ENCODE assay signal across 22 cellular contexts in genomic region chr18:3867252-3867651, GRCh38.
DNase-seq lines count a peak whose midpoint lies in the region; ATAC-seq and TF ChIP-seq lines count a peak whose summit lies in the region.
"Had no signal": no experiment of that assay in that cellular context is flagged by ENCODE, and none has a peak within 500 bp of the region (broad histone marks: within the 10 kb centered on the region; RNA-seq: fewer than 3 reads in every experiment).

No MANE protein-coding gene starts in this region.

- TF ChIP-seq CTCF in mesothelial cell of epicardium (IDR thresholded peaks at IDR 0.05; ENCODE audit: unreplicated experiment) (no peak), tibial artery (IDR thresholded peaks at IDR 0.05) (no peak), CD14-positive monocyte (IDR thresholded peaks at IDR 0.05) (no peak), GM20000 (IDR thresholded peaks at IDR 0.05; ENCODE audit: extremely low read depth, missing control alignments) (no peak)

- H3K27ac Mint-ChIP-seq in mesothelial cell of epicardium = peak overlapping the region; percentile 82
- H3K27ac Mint-ChIP-seq in CD14-positive monocyte = peak overlapping the region in 1 of 7 donors; percentile 85
- H3K27ac Mint-ChIP-seq: B cell had no signal

- intact Hi-C loops in left cardiac atrium (cut with DNase I) = loop anchor here (5.0 to 10.0 kb wide), 2 partner anchors 92 to 95 kb away; no protein-coding TSS in a partner anchor
- intact Hi-C loops in cardiac septum (cut with DNase I) = loop anchor here (5.0 kb wide), 2 partner anchors 95 to 160 kb away; no protein-coding TSS in a partner anchor
- intact Hi-C loops in tibial artery (cut with DNase I; ENCODE audit: low total_unique reads) = no loop called here
- intact Hi-C loops in CD14-positive monocyte (cut with micrococcal nuclease) = loop anchor here (5.0 to 10.0 kb wide), 2 partner anchors 92 to 95 kb away; no protein-coding TSS in a partner anchor

- H3K27ac ChIP-seq in tibial artery = peak overlapping the region; percentile 49 to 57
- H3K27ac ChIP-seq: GM23248 had no signal

- H3K36me3 Mint-ChIP-seq in mesothelial cell of epicardium = no peaks in the 10 kb centered on the region
- H3K36me3 Mint-ChIP-seq in CD14-positive monocyte = no peaks in the 10 kb centered on the region

- no peak overlapping the region for H3K4me3 ChIP-seq in tibial artery
- H3K4me3 ChIP-seq: GM23248, HAP-1 had no signal

- H3K4me1 Mint-ChIP-seq in mesothelial cell of epicardium (peaks cover 21% of the 10 kb centered on the region), CD14-positive monocyte (peaks cover 6% of the 10 kb centered on the region)
- H3K4me1 Mint-ChIP-seq: B cell had no signal

- H3K27me3 ChIP-seq in tibial artery = no peaks in the 10 kb centered on the region

- no peaks in the 10 kb centered on the region for H3K9me3 Mint-ChIP-seq in mesothelial cell of epicardium
- no peaks in the 10 kb centered on the region for H3K9me3 Mint-ChIP-seq in CD14-positive monocyte

- H3K4me1 ChIP-seq in tibial artery = peaks cover 0 to 16% (median 3%) of the 10 kb centered on the region in 4 donors
- H3K4me1 ChIP-seq: HAP-1 had no signal

- peak; percentile 19 to 35 for ATAC-seq in left cardiac atrium
- ATAC-seq in GM18867 (IDR thresholded peaks at IDR 0.05; ENCODE audit: unreplicated experiment) = no peak

- no peaks in the 10 kb centered on the region for H3K27me3 Mint-ChIP-seq in mesothelial cell of epicardium (ENCODE audit: low read depth)
- peaks cover 0 to 1% (median 0%) of the 10 kb centered on the region in 3 donors for H3K27me3 Mint-ChIP-seq in CD14-positive monocyte (ENCODE audit: low read depth in 3 of 3)

- H3K4me3 Mint-ChIP-seq in mesothelial cell of epicardium (no peak overlapping the region), CD14-positive monocyte (no peak overlapping the region)
- H3K4me3 Mint-ChIP-seq: B cell had no signal

- no peaks in the 10 kb centered on the region for H3K9me3 ChIP-seq in tibial artery
- H3K9me3 ChIP-seq: HAP-1 had no signal

- H3K36me3 ChIP-seq in tibial artery = no peaks in the 10 kb centered on the region
- H3K36me3 ChIP-seq: HAP-1 had no signal

- DNase-seq in left cardiac atrium = no peak
- DNase-seq in cardiac septum (ENCODE audit: low spot score) = no peak
- peak; percentile 45 for DNase-seq in cerebellar cortex (ENCODE audit: low spot score)
- no peak for DNase-seq in mesothelial cell of epicardium (ENCODE audit: low spot score in 2 of 2, unreplicated experiment in 2 of 2)
- DNase-seq in tibial artery = no peak
- DNase-seq in CD14-positive monocyte (ENCODE audit: low spot score) = no peak
- DNase-seq in GM20000 (ENCODE audit: low spot score) = no peak
- DNase-seq: 8988T, COR-L47, DND-41, GM23248, Karpas-422, MV-4-11, NCI-H1105 treated with DMSO at 0.1 percent for 48 hours, NCI-H1694 treated with DMSO at 0.1 percent for 48 hours, NCI-H446 treated with DMSO at 0.1 percent for 48 hours, NCI-H526 treated with DMSO at 0.1 percent for 48 hours, OCI-M1, Right ventricle myocardium superior had no signal
